ENCODE assay signal across 17 cellular contexts in the genomic region with DNA sequence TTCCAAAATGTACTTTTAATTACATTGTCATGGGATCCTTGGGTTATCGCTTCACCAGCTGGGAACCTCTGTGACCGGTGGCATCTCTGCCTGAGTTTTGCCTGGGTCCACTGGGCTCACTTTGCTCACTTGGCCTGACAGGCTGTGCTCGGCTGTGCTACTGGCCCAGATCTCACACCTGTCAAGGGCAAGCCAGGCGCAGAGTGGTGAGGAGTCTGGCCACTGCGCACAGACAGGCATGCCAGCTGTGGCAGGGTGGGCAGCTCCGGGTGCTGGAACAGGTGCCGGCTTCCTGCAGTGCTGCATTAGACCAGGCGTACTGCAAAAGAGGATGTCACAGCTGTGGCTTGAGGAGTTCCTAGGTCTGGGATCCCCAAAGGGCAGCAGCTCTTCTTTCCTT.
DNase-seq lines count a peak whose midpoint lies in the region; ATAC-seq and TF ChIP-seq lines count a peak whose summit lies in the region.
"Had no signal": no experiment of that assay in that cellular context is flagged by ENCODE, and none has a peak within 500 bp of the region (broad histone marks: within the 10 kb centered on the region; RNA-seq: fewer than 3 reads in every experiment).

No MANE protein-coding gene starts in this region.

- peaks cover 7% of the 10 kb centered on the region for H3K27me3 Mint-ChIP-seq in chondrocyte (ENCODE audit: low read depth)
- H3K27me3 Mint-ChIP-seq in stimulated activated memory B cell treated with anti-CD40 and anti-IgM and Interleukin-4, amounts not matched to agents 10 μg/mL and 1 μg/mL and 100 μg/mL, for 72 hours: no peaks in the 10 kb centered on the region
- H3K27me3 Mint-ChIP-seq in natural killer cell treated with Interleukin-12 subunit alpha and Interleukin-12 subunit beta and Interleukin-15 and Interleukin-18, amount 100 ng/mL, for 72 hours: no peaks in the 10 kb centered on the region
- H3K27me3 Mint-ChIP-seq: IgD-negative memory B cell had no signal

- DNase-seq in NCI-H69 (lab: John Stamatoyannopoulos, UW) (peak; percentile 47), chondrocyte (ENCODE audit: low spot score) (peak; percentile 58), myocyte (ENCODE audit: low read depth) (peak; percentile 80), NCI-H2227 treated with DMSO at 0.1 percent for 48 hours (lab: John Stamatoyannopoulos, UW) (no peak)
- no peak for DNase-seq in stimulated activated naive CD8-positive, alpha-beta T cell treated with anti-CD3 and anti-CD28 coated beads, Interleukin-15, Interleukin-2, amounts not matched to agents 100 U/mL and 50 U/mL, for 24 hours
- DNase-seq in natural killer cell treated with Interleukin-12 subunit alpha and Interleukin-12 subunit beta and Interleukin-15 and Interleukin-18, amount 100 ng/mL, for 72 hours (ENCODE audit: low spot score): no peak
- DNase-seq: CD8-positive, alpha-beta T cell; COR-L47; DMS153; DMS79 treated with DMSO at 0.1 percent for 48 hours; GF-D8; H7 had no signal

- H3K27ac Mint-ChIP-seq in chondrocyte (ENCODE audit: unreplicated experiment): no peak overlapping the region
- no peak overlapping the region for H3K27ac Mint-ChIP-seq in stimulated activated memory B cell treated with anti-CD40 and anti-IgM and Interleukin-4, amounts not matched to agents 10 μg/mL and 1 μg/mL and 100 μg/mL, for 72 hours
- H3K27ac Mint-ChIP-seq in natural killer cell treated with Interleukin-12 subunit alpha and Interleukin-12 subunit beta and Interleukin-15 and Interleukin-18, amount 100 ng/mL, for 72 hours: no peak overlapping the region
- H3K27ac Mint-ChIP-seq: CD14-positive monocyte; CD8-positive, alpha-beta T cell; GM23338; IgD-negative memory B cell had no signal

- H3K4me3 Mint-ChIP-seq in chondrocyte (ENCODE audit: unreplicated experiment): no peak overlapping the region
- H3K4me3 Mint-ChIP-seq in stimulated activated memory B cell treated with anti-CD40 and anti-IgM and Interleukin-4, amounts not matched to agents 10 μg/mL and 1 μg/mL and 100 μg/mL, for 72 hours: no peak overlapping the region
- no peak overlapping the region for H3K4me3 Mint-ChIP-seq in natural killer cell treated with Interleukin-12 subunit alpha and Interleukin-12 subunit beta and Interleukin-15 and Interleukin-18, amount 100 ng/mL, for 72 hours
- H3K4me3 Mint-ChIP-seq: CD14-positive monocyte; CD8-positive, alpha-beta T cell; GM23338; IgD-negative memory B cell had no signal

- H3K4me1 Mint-ChIP-seq in chondrocyte (ENCODE audit: low read depth): peaks cover 14% of the 10 kb centered on the region
- no peaks in the 10 kb centered on the region for H3K4me1 Mint-ChIP-seq in stimulated activated memory B cell treated with anti-CD40 and anti-IgM and Interleukin-4, amounts not matched to agents 10 μg/mL and 1 μg/mL and 100 μg/mL, for 72 hours
- no peaks in the 10 kb centered on the region for H3K4me1 Mint-ChIP-seq in natural killer cell treated with Interleukin-12 subunit alpha and Interleukin-12 subunit beta and Interleukin-15 and Interleukin-18, amount 100 ng/mL, for 72 hours (ENCODE audit: low read depth in 2 of 2)
- H3K4me1 Mint-ChIP-seq: CD14-positive monocyte, GM23338, IgD-negative memory B cell had no signal

- ATAC-seq in stimulated activated memory B cell treated with anti-CD40 and anti-IgM and Interleukin-4, amounts not matched to agents 10 μg/mL and 1 μg/mL and 100 μg/mL, for 72 hours: peak; percentile 31
- ATAC-seq in stimulated activated naive CD8-positive, alpha-beta T cell treated with anti-CD3 and anti-CD28 coated beads, Interleukin-15, Interleukin-2, amounts not matched to agents 100 U/mL and 50 U/mL, for 24 hours: no peak
- no peak for ATAC-seq in natural killer cell treated with Interleukin-12 subunit alpha and Interleukin-12 subunit beta and Interleukin-15 and Interleukin-18, amount 100 ng/mL, for 72 hours
- ATAC-seq: A549; CD8-positive, alpha-beta T cell; GM23338 had no signal

- H3K9me3 Mint-ChIP-seq in chondrocyte (ENCODE audit: low read depth): peaks cover 13% of the 10 kb centered on the region
- peaks cover 9% of the 10 kb centered on the region for H3K9me3 Mint-ChIP-seq in stimulated activated memory B cell treated with anti-CD40 and anti-IgM and Interleukin-4, amounts not matched to agents 10 μg/mL and 1 μg/mL and 100 μg/mL, for 72 hours
- H3K9me3 Mint-ChIP-seq in natural killer cell treated with Interleukin-12 subunit alpha and Interleukin-12 subunit beta and Interleukin-15 and Interleukin-18, amount 100 ng/mL, for 72 hours: peaks cover 9% of the 10 kb centered on the region

- peaks cover 1% of the 10 kb centered on the region for H3K36me3 Mint-ChIP-seq in chondrocyte (ENCODE audit: low read depth)
- no peaks in the 10 kb centered on the region for H3K36me3 Mint-ChIP-seq in stimulated activated memory B cell treated with anti-CD40 and anti-IgM and Interleukin-4, amounts not matched to agents 10 μg/mL and 1 μg/mL and 100 μg/mL, for 72 hours
- H3K36me3 Mint-ChIP-seq in natural killer cell treated with Interleukin-12 subunit alpha and Interleukin-12 subunit beta and Interleukin-15 and Interleukin-18, amount 100 ng/mL, for 72 hours: no peaks in the 10 kb centered on the region
- H3K36me3 Mint-ChIP-seq: CD14-positive monocyte; CD8-positive, alpha-beta T cell; IgD-negative memory B cell had no signal

- no peak for TF ChIP-seq CTCF in chondrocyte (IDR thresholded peaks at IDR 0.05)

Comparison
In these comparisons a context has a peak if more than half of its experiments do, and no peak if none do; other contexts are left out.
1. DNase-seq: peak in NCI-H69 (single experiment), chondrocyte (single experiment) and myocyte (single experiment); none in NCI-H2227 treated with DMSO at 0.1 percent for 48 hours (single experiment), stimulated activated naive CD8-positive, alpha-beta T cell treated with anti-CD3 and anti-CD28 coated beads, Interleukin-15, Interleukin-2, amounts not matched to agents 100 U/mL and 50 U/mL, for 24 hours (single experiment) and natural killer cell treated with Interleukin-12 subunit alpha and Interleukin-12 subunit beta and Interleukin-15 and Interleukin-18, amount 100 ng/mL, for 72 hours (single experiment).